14 cellular contexts compared by ENCODE assay signal in genomic region chr4:77692847-77693432, GRCh38.
A peak's percentile ranks its signal among the peaks of the same experiment; 100 is the strongest.
DNase-seq lines count a peak whose midpoint lies in the region; ATAC-seq, FAIRE-seq and TF ChIP-seq lines count a peak whose summit lies in the region.
"Had no signal": no experiment of that assay in that cellular context is flagged by ENCODE, and none has a peak within 500 bp of the region (broad histone marks: within the 10 kb centered on the region; RNA-seq: fewer than 3 reads in every experiment).

No MANE protein-coding gene starts in this region.

- H4K20me1 ChIP-seq in K562 (replicated peaks; ENCODE audit: control insufficient read depth, insufficient read depth, low read length) = no peaks in the 10 kb centered on the region

- BruUV-seq in Calu3 (replicated peaks; lab: Mats Ljungman, UMichigan) = no TSS peak
- BruUV-seq in K562 (replicated peaks; lab: Mats Ljungman, UMichigan) = no TSS peak

- no peaks in the 10 kb centered on the region; a peak in 1 of 5 replicates for H3K4me1 ChIP-seq in K562 (replicated peaks in 1 of 2; ENCODE audit: control insufficient read depth in 2 of 2, insufficient read depth in 2 of 2, low read length in 2 of 2)
- no peaks in the 10 kb centered on the region for H3K4me1 ChIP-seq in mesendoderm (ENCODE audit: control insufficient read depth, low read depth, low read length)

- no peak for TF ChIP-seq EP300 in K562 (IDR thresholded peaks at IDR 0.05; ENCODE audit: low read length)

- H2AFZ ChIP-seq in K562 (ENCODE audit: low read depth, low read length) = no peak overlapping the region

- peaks cover 18% of the 10 kb centered on the region for H3K4me1 Mint-ChIP-seq in Calu3 (ENCODE audit: low read depth, unreplicated experiment)
- H3K4me1 Mint-ChIP-seq: CD14-positive monocyte had no signal

- H3K4me2 ChIP-seq in K562 (ENCODE audit: insufficient read depth, low read length) (no peak overlapping the region), mesendoderm (ENCODE audit: low read length) (no peak overlapping the region)

- no peak overlapping the region for H3K23ac ChIP-seq in mesendoderm (ENCODE audit: low read length)

- no peaks in the 10 kb centered on the region for H3K79me2 ChIP-seq in K562 (ENCODE audit: control insufficient read depth, insufficient read depth, low read length)
- H3K79me2 ChIP-seq in mesendoderm (ENCODE audit: control insufficient read depth, insufficient read depth, low read length) = no peaks in the 10 kb centered on the region

- H3K27ac Mint-ChIP-seq in Calu3 (ENCODE audit: unreplicated experiment) = peak overlapping the region; percentile 30
- H3K27ac Mint-ChIP-seq: CD14-positive monocyte; CD8-positive, alpha-beta T cell; H9 had no signal

- H3K4me3 Mint-ChIP-seq in Calu3 (ENCODE audit: low read depth, unreplicated experiment) = no peak overlapping the region
- H3K4me3 Mint-ChIP-seq: CD14-positive monocyte; CD8-positive, alpha-beta T cell; H9 had no signal

- no peak for TF ChIP-seq POLR2A in K562 (conservative IDR thresholded peaks at IDR 0.05)

- no peak for FAIRE-seq in K562 (lab: Jason Lieb, UNC)
- FAIRE-seq: A204.1 had no signal

- peaks cover 0 to 6% of the 10 kb centered on the region in 2 experiments; a peak in 2 of 5 replicates for H3K27me3 ChIP-seq in K562 (ENCODE audit: control insufficient read depth in 2 of 2, insufficient read depth in 2 of 2, low read length in 2 of 2)
- no peaks in the 10 kb centered on the region for H3K27me3 ChIP-seq in mesendoderm (ENCODE audit: insufficient read depth, low read length, poor library complexity)
- H3K27me3 ChIP-seq in H7 (ENCODE audit: control insufficient read depth, insufficient read depth, low read length) = no peaks in the 10 kb centered on the region

- no peak for TF ChIP-seq CTCF in Calu3 (IDR thresholded peaks at IDR 0.05; ENCODE audit: unreplicated experiment)
- no peak for TF ChIP-seq CTCF in K562 (IDR thresholded peaks at IDR 0.05 in 2 of 3, conservative IDR thresholded peaks at IDR 0.05 in 1 of 3; ENCODE audit: insufficient read depth in 2 of 3, low read depth in 1 of 3, low read length in 3 of 3)

- no peak overlapping the region for H3K27ac ChIP-seq in K562 (ENCODE audit: extremely low read depth, low read depth, low read length)
- no peak overlapping the region for H3K27ac ChIP-seq in mesendoderm (ENCODE audit: low read depth, low read length)

- no peaks in the 10 kb centered on the region for H3K9me1 ChIP-seq in K562 (ENCODE audit: control insufficient read depth, insufficient read depth, low read length)

- intact Hi-C loops in Calu3 (cut with micrococcal nuclease; ENCODE audit: unreplicated experiment) = no loop called here
- intact Hi-C loops in K562 (cut with micrococcal nuclease) = loop anchor here (10.0 kb wide), 1 partner anchor 308 kb away; no protein-coding TSS in a partner anchor

- H3K36me3 Mint-ChIP-seq in Calu3 (ENCODE audit: insufficient read depth, unreplicated experiment) = no peaks in the 10 kb centered on the region
- H3K36me3 Mint-ChIP-seq: CD14-positive monocyte; CD8-positive, alpha-beta T cell had no signal

- no peaks in the 10 kb centered on the region for H3K9me3 ChIP-seq in K562 (replicated peaks; ENCODE audit: control insufficient read depth, insufficient read depth, low read depth, low read length)

- DNase-seq in Calu3 = no peak
- no peak for DNase-seq in K562 (ENCODE audit: extremely low read depth in 1 of 4, low spot score in 3 of 4)
- peak; percentile 20 for DNase-seq in mesendoderm
- DNase-seq in H7 = no peak
- no peak for DNase-seq in NCI-H2171 (lab: John Stamatoyannopoulos, UW)
- DNase-seq in DMS153 treated with DMSO at 0.1 percent for 48 hours (lab: John Stamatoyannopoulos, UW; ENCODE audit: unreplicated experiment) = no peak
- no peak for DNase-seq in dermis blood vessel endothelial cell
- DNase-seq: CD8-positive, alpha-beta T cell; COR-L47; DMS53; GF-D8; H9 had no signal

- no peak overlapping the region for H2AK5ac ChIP-seq in mesendoderm (ENCODE audit: low read length)

- H3K56ac ChIP-seq in mesendoderm (ENCODE audit: low read length) = no peak overlapping the region

- H2BK120ac ChIP-seq in mesendoderm (ENCODE audit: low read depth, low read length) = no peak overlapping the region

- POLR2A ChIA-PET in K562 (lab: Yijun Ruan, JAX) = no interaction called here

- H3K9me3 Mint-ChIP-seq in Calu3 (ENCODE audit: low read depth, unreplicated experiment) = no peaks in the 10 kb centered on the region
- H3K9me3 Mint-ChIP-seq: CD8-positive, alpha-beta T cell; H9 had no signal

- ATAC-seq in K562 = peak; percentile 56
- ATAC-seq: CD8-positive, alpha-beta T cell had no signal

- no peak for TF ChIP-seq RAD21 in K562 (CRISPR knock-in tag; conservative IDR thresholded peaks at IDR 0.05 in 1 of 2, IDR thresholded peaks at IDR 0.05 in 1 of 2)

- H3K4ac ChIP-seq in mesendoderm (ENCODE audit: low read depth, low read length) = no peak overlapping the region

- no peak overlapping the region for H4K5ac ChIP-seq in mesendoderm (ENCODE audit: low read length)

- WGBS in K562 (ENCODE audit: insufficient coverage, low coverage, missing lambda C conversion rate) = 0% methylated on average over 5 of the region's 5 CpGs
- no CpG with 5 or more reads among the region's 5 CpGs for WGBS in mesendoderm (ENCODE audit: extremely low coverage, insufficient coverage, low lambda C conversion rate)

- in situ Hi-C loops in K562 (cut with MboI) = no loop called here

- H3K9ac ChIP-seq in K562 (ENCODE audit: insufficient read depth in 1 of 2, low read depth in 2 of 2, low read length in 2 of 2) (no peak overlapping the region), mesendoderm (ENCODE audit: low read length) (no peak overlapping the region)

- no peak overlapping the region for H4K8ac ChIP-seq in mesendoderm (ENCODE audit: low read depth, low read length)

- H3K27me3 Mint-ChIP-seq in Calu3 (ENCODE audit: unreplicated experiment) = no peaks in the 10 kb centered on the region

- no peak overlapping the region for H2BK5ac ChIP-seq in mesendoderm (ENCODE audit: low read length)

- H3K4me3 ChIP-seq in K562 (no peak overlapping the region), mesendoderm (ENCODE audit: low read length) (no peak overlapping the region), H7 (ENCODE audit: insufficient read depth, low read depth, low read length) (no peak overlapping the region)

- no peak overlapping the region for H3K18ac ChIP-seq in mesendoderm (ENCODE audit: low read length)

- no peaks in the 10 kb centered on the region for H3K36me3 ChIP-seq in K562 (ENCODE audit: control insufficient read depth, insufficient read depth, low read length)
- no peaks in the 10 kb centered on the region for H3K36me3 ChIP-seq in mesendoderm (ENCODE audit: control insufficient read depth, insufficient read depth, low read length)
- no peaks in the 10 kb centered on the region for H3K36me3 ChIP-seq in H7 (replicated peaks; ENCODE audit: control insufficient read depth, insufficient read depth, low read length)

- CTCF ChIA-PET in Calu3 (lab: Charles Lee) (no interaction called here), K562 (lab: Yijun Ruan, JAX; ENCODE audit: low intra/inter-chr PET ratio) (no interaction called here)

- H2BK15ac ChIP-seq in mesendoderm (replicated peaks; ENCODE audit: low read depth) = no peak overlapping the region

- H3K79me1 ChIP-seq in mesendoderm (ENCODE audit: low read length) = no peaks in the 10 kb centered on the region

TF ChIP-seq in K562, 482 proteins besides CTCF, POLR2A, EP300 and RAD21:
- TF ChIP-seq NFE2 (IDR thresholded peaks at IDR 0.05; ENCODE audit: low read depth) (0 out of 2 replicates have a peak, but pooled peaks have one; percentile 25), HNRNPL (IDR thresholded peaks at IDR 0.05; ENCODE audit: low read depth, low read length) (no peak), MAFG (tag; conservative IDR thresholded peaks at IDR 0.05) (peak; percentile 33; the same call in 1 of the 2 replicates), MAFF (IDR thresholded peaks at IDR 0.05; ENCODE audit: low read length) (peak; percentile 2; the same call in 1 of the 2 replicates), U2AF2 (optimal IDR thresholded peaks at IDR 0.05; ENCODE audit: low read depth, low read length) (no peak), NFE2L1 (tag; IDR thresholded peaks at IDR 0.05; ENCODE audit: borderline replicate concordance, low read depth) (peak; percentile 22; the same call in 1 of the 2 replicates), ZNF316 (IDR thresholded peaks at IDR 0.05) (peak; percentile 46; the same call in 1 of the 2 replicates), HMBOX1 (IDR thresholded peaks at IDR 0.05) (peak; percentile 47; the same call in 1 of the 2 replicates), MEF2D (tag; conservative IDR thresholded peaks at IDR 0.05; ENCODE audit: low read depth) (no peak), TAF9B (IDR thresholded peaks at IDR 0.05; ENCODE audit: partially characterized antibody) (no peak), MECOM (CRISPR knock-in tag; IDR thresholded peaks at IDR 0.05) (no peak), ETV1 (tag; conservative IDR thresholded peaks at IDR 0.05; ENCODE audit: low read depth) (no peak), SRSF7 (optimal IDR thresholded peaks at IDR 0.05; ENCODE audit: low read depth, low read length) (no peak)
- TF ChIP-seq, protein P1, sequence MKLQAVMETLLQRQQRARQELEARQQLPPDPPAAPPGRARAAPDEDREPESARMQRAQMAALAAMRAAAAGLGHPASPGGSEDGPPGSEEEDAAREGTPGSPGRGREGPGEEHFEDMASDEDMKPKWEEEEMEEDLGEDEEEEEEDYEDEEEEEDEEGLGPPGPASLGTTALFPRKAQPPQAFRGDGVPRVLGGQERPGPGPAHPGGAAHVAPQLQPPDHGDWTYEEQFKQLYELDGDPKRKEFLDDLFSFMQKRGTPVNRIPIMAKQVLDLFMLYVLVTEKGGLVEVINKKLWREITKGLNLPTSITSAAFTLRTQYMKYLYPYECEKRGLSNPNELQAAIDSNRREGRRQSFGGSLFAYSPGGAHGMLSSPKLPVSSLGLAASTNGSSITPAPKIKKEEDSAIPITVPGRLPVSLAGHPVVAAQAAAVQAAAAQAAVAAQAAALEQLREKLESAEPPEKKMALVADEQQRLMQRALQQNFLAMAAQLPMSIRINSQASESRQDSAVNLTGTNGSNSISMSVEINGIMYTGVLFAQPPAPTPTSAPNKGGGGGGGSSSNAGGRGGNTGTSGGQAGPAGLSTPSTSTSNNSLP (IDR thresholded peaks at IDR 0.05; ENCODE audit: borderline replicate concordance, low read depth, low read length) = no peak
